9 cellular contexts compared by ENCODE assay signal in the genomic region with DNA sequence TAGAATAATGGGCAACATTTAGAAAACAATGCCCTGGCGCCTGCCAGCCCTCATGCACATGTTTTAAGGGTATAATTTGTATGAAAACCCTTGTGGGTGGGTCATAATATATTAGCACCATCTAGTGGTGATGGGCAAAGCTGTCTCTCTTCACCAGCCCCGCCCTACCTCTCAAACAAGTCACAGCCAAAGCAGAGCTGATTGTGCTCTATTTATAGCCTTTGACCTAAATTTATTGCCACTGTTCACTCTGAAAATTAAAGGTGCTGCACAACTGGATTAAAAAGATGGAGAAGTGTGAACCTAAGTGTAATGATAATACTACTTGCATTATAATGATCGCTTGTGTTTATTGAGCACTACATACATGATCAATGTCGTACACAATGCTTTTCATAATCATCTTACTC.
DNase-seq lines count a peak whose midpoint lies in the region; TF ChIP-seq lines count a peak whose summit lies in the region.
"Had no signal": no experiment of that assay in that cellular context is flagged by ENCODE, and none has a peak within 500 bp of the region (broad histone marks: within the 10 kb centered on the region; RNA-seq: fewer than 3 reads in every experiment).

No MANE protein-coding gene starts in this region.

- H3K27ac ChIP-seq in PC-9 (no peak overlapping the region), transverse colon (no peak overlapping the region)
- H3K27ac ChIP-seq: epithelial cell of prostate had no signal

- H3K4me2 ChIP-seq in PC-9, result no peak overlapping the region

- DNase-seq in GF-D8 (lab: John Stamatoyannopoulos, UW), result peak; percentile 6
- DNase-seq in H4 (ENCODE audit: low spot score), result peak; percentile 81
- peak; percentile 51 to 73 for DNase-seq in PC-9
- peak; percentile 53 to 59 for DNase-seq in activated T-cell treated with anti-CD3 and anti-CD28 coated beads, Interleukin-2, amount 50 U/mL, for 48 hours
- peak; percentile 76 for DNase-seq in fibroblast of mammary gland (ENCODE audit: low read depth)
- DNase-seq in neural crest cell (ENCODE audit: low read depth, low spot score), result peak; percentile 23
- DNase-seq in transverse colon, result peak; percentile 58

- intact Hi-C loops in PC-9 (cut with micrococcal nuclease; ENCODE audit: unreplicated experiment) (loop anchor here (1.0 kb wide), 4 partner anchors 57 to 318 kb away; no protein-coding TSS in a partner anchor), transverse colon (cut with DNase I; ENCODE audit: low total_unique reads) (no loop called here)

- H3K4me3 ChIP-seq in PC-9, result no peak overlapping the region
- H3K4me3 ChIP-seq in fibroblast of mammary gland (ENCODE audit: control insufficient read depth, low read depth, low read length), result no peak overlapping the region
- H3K4me3 ChIP-seq in transverse colon, result no peak overlapping the region

- H2AFZ ChIP-seq in PC-9, result no peak overlapping the region

- H3K79me2 ChIP-seq in PC-9 (ENCODE audit: low read depth), result no peaks in the 10 kb centered on the region

- H3F3A ChIP-seq in PC-9 (ENCODE audit: insufficient read depth, low read depth), result no peaks in the 10 kb centered on the region

- peaks cover 2% of the 10 kb centered on the region; the same call in 1 of the 2 replicates for H3K27me3 ChIP-seq in PC-9 (ENCODE audit: insufficient read depth, low read depth)
- H3K27me3 ChIP-seq in transverse colon, result no peaks in the 10 kb centered on the region

- 28 to 48% methylated on average over 3 to 4 of the region's 4 CpGs for WGBS in transverse colon (ENCODE audit: low coverage in 1 of 2), 2 donors

- TF ChIP-seq POLR2A in transverse colon (IDR thresholded peaks at IDR 0.05), result no peak

- no peaks in the 10 kb centered on the region for H4K20me1 ChIP-seq in PC-9 (ENCODE audit: insufficient read depth)

- H3K4me1 ChIP-seq in PC-9 (replicated peaks; ENCODE audit: insufficient read depth), result peaks cover 7% of the 10 kb centered on the region
- H3K4me1 ChIP-seq in transverse colon, result peaks cover 8 to 25% (median 14%) of the 10 kb centered on the region in 4 donors

- TF ChIP-seq EP300 in transverse colon (IDR thresholded peaks at IDR 0.05; ENCODE audit: low read depth), result no peak

- peaks cover under 1% of the 10 kb centered on the region for H3K9me3 Mint-ChIP-seq in neural crest cell

- H3K4me1 Mint-ChIP-seq in neural crest cell, result peaks cover 19% of the 10 kb centered on the region

- POLR2A ChIA-PET in PC-9 (lab: Charles Lee; ENCODE audit: unreplicated experiment), result no interaction called here

- no peaks in the 10 kb centered on the region for H3K36me3 ChIP-seq in PC-9 (ENCODE audit: low read depth)
- H3K36me3 ChIP-seq in transverse colon, result no peaks in the 10 kb centered on the region

- BruUV-seq in PC-9 (replicated peaks; lab: Mats Ljungman, UMichigan), result no TSS peak

- CTCF ChIA-PET in PC-9 (lab: Charles Lee), result interaction anchor here (0.6 to 3.5 kb wide), 13 partner anchors 9 to 479 kb away, joined by 3 to 42 read pairs (median 4); no protein-coding TSS in a partner anchor

- no peaks in the 10 kb centered on the region for H3K27me3 Mint-ChIP-seq in neural crest cell (ENCODE audit: low read depth)

- no peak overlapping the region for H3K4me3 Mint-ChIP-seq in neural crest cell

- H3K9me3 ChIP-seq in PC-9 (ENCODE audit: insufficient read depth, low read depth), result peaks cover under 1% of the 10 kb centered on the region; the same call in 1 of the 2 replicates
- H3K9me3 ChIP-seq in transverse colon, result no peaks in the 10 kb centered on the region

- no peaks in the 10 kb centered on the region for H3K9me2 ChIP-seq in PC-9 (ENCODE audit: insufficient read depth)

- TF ChIP-seq CTCF in LNCAP (IDR thresholded peaks at IDR 0.05), result peak; percentile 87
- peak; percentile 83 for TF ChIP-seq CTCF in PC-9 (conservative IDR thresholded peaks at IDR 0.05)
- TF ChIP-seq CTCF in fibroblast of mammary gland (conservative IDR thresholded peaks at IDR 0.05; ENCODE audit: control insufficient read depth, insufficient read depth, low read depth, low read length), result peak; percentile 82
- peak; percentile 87 for TF ChIP-seq CTCF in neural crest cell (conservative IDR thresholded peaks at IDR 0.05)
- TF ChIP-seq CTCF in transverse colon (IDR thresholded peaks at IDR 0.05), result peak; percentile 72 to 84 (median 79)

- H3K36me3 Mint-ChIP-seq in neural crest cell (ENCODE audit: low read depth), result no peaks in the 10 kb centered on the region

- no peak overlapping the region for H3K27ac Mint-ChIP-seq in neural crest cell (ENCODE audit: unreplicated experiment)

- in situ Hi-C loops in transverse colon (cut with MboI; ENCODE audit: low pct_ligation_motif_present in 1 of 4, low pct_unique_long_range_greater_than_20kb in 1 of 4, low sequenced_read_pairs in 3 of 4), result loop anchor here (5.0 to 25.0 kb wide), 9 partner anchors 49 to 1016 kb away; partner anchors contain the start of gene ANKH (in 1 of the 4)

Comparison
In these comparisons a context has a peak if more than half of its experiments do, and no peak if none do; other contexts are left out.
1. DNase-seq: peak in every context shown above with its lines; median percentile 81 in H4; 76 in fibroblast of mammary gland; 62 in PC-9; 58 in transverse colon; 56 in activated T-cell treated with anti-CD3 and anti-CD28 coated beads, Interleukin-2, amount 50 U/mL, for 48 hours; 23 in neural crest cell; 6 in GF-D8.